ENCODE assay signal across 1 cellular context in genomic region chr17:12037970-12038369, GRCh38.
TF ChIP-seq lines count a peak whose summit lies in the region.

No MANE protein-coding gene starts in this region.

TF ChIP-seq in SK-N-SH, 30 proteins besides CTCF, POLR2A, EP300 and RAD21 (continued from another document):
- TF ChIP-seq PBX3 (IDR thresholded peaks at IDR 0.05) (no peak), FOXM1 (IDR thresholded peaks at IDR 0.05; ENCODE audit: low read depth) (no peak), IRF3 (IDR thresholded peaks at IDR 0.05; ENCODE audit: low read depth, low read length) (no peak), MXI1 (IDR thresholded peaks at IDR 0.05; ENCODE audit: low read depth, low read length) (no peak), RXRA (IDR thresholded peaks at IDR 0.05; ENCODE audit: borderline replicate concordance, low read depth) (no peak), JUND (IDR thresholded peaks at IDR 0.05) (no peak), FOSL2 (IDR thresholded peaks at IDR 0.05; ENCODE audit: borderline replicate concordance, low read depth) (no peak)
